Comparison of ENCODE assay signal across 16 cellular contexts in genomic region chr3:197874064-197874463, GRCh38.
DNase-seq lines count a peak whose midpoint lies in the region; ATAC-seq and TF ChIP-seq lines count a peak whose summit lies in the region.
"Had no signal": no experiment of that assay in that cellular context is flagged by ENCODE, and none has a peak within 500 bp of the region (broad histone marks: within the 10 kb centered on the region; RNA-seq: fewer than 3 reads in every experiment).

No MANE protein-coding gene starts in this region.

- H3K79me2 ChIP-seq in PC-3 (ENCODE audit: low read length), result no peaks in the 10 kb centered on the region

- no peak overlapping the region for H2AFZ ChIP-seq in PC-3 (ENCODE audit: low read length)
- H2AFZ ChIP-seq: GM23338 had no signal

- ATAC-seq in PC-3, result peak; percentile 66
- no peak for ATAC-seq in stimulated activated naive B cell treated with anti-CD40 and anti-IgM and Interleukin-4, amounts not matched to agents 10 μg/mL and 1 μg/mL and 100 μg/mL, for 72 hours (replicated peaks)
- ATAC-seq: CD8-positive, alpha-beta T cell; GM23338 had no signal

- no peaks in the 10 kb centered on the region for H3K9me3 ChIP-seq in PC-3 (ENCODE audit: low read length)
- H3K9me3 ChIP-seq in endodermal cell (ENCODE audit: control insufficient read depth, low read length), result peaks cover 30% of the 10 kb centered on the region

- H3K4me1 ChIP-seq in PC-3 (ENCODE audit: insufficient read depth, low read length) (no peaks in the 10 kb centered on the region), endodermal cell (ENCODE audit: control insufficient read depth, insufficient read depth, low read length) (no peaks in the 10 kb centered on the region)

- no peaks in the 10 kb centered on the region for H3F3A ChIP-seq in PC-3 (ENCODE audit: low read length, unreplicated experiment)

- H3K36me3 ChIP-seq in PC-3 (ENCODE audit: low read depth, low read length) (peaks cover 5% of the 10 kb centered on the region; the same call in 1 of the 2 replicates), endodermal cell (ENCODE audit: control insufficient read depth, insufficient read depth, low read length) (peaks cover 76% of the 10 kb centered on the region)

- H3K4me3 Mint-ChIP-seq in activated T-cell treated with anti-CD3 and anti-CD28 coated beads, Interleukin-2, amount 50 U/mL, for 24 hours, result no peak overlapping the region
- H3K4me3 Mint-ChIP-seq in stimulated activated naive B cell treated with anti-CD40 and anti-IgM and Interleukin-4, amounts not matched to agents 10 μg/mL and 1 μg/mL and 100 μg/mL, for 72 hours, result no peak overlapping the region
- H3K4me3 Mint-ChIP-seq in glutamatergic neuron (ENCODE audit: unreplicated experiment) (no peak overlapping the region), endodermal cell (no peak overlapping the region)
- H3K4me3 Mint-ChIP-seq: CD14-positive monocyte; CD8-positive, alpha-beta T cell; GM23338; H9; HFFc6 had no signal

- H3K4me1 Mint-ChIP-seq in activated T-cell treated with anti-CD3 and anti-CD28 coated beads, Interleukin-2, amount 50 U/mL, for 24 hours (ENCODE audit: low read depth), result peaks cover 14% of the 10 kb centered on the region
- peaks cover 5 to 13% of the 10 kb centered on the region in 2 donors for H3K4me1 Mint-ChIP-seq in stimulated activated naive B cell treated with anti-CD40 and anti-IgM and Interleukin-4, amounts not matched to agents 10 μg/mL and 1 μg/mL and 100 μg/mL, for 72 hours
- H3K4me1 Mint-ChIP-seq in glutamatergic neuron (ENCODE audit: low read depth, unreplicated experiment), result no peaks in the 10 kb centered on the region
- H3K4me1 Mint-ChIP-seq in endodermal cell, result no peaks in the 10 kb centered on the region
- H3K4me1 Mint-ChIP-seq: H9 had no signal

- H3K9me3 Mint-ChIP-seq in activated T-cell treated with anti-CD3 and anti-CD28 coated beads, Interleukin-2, amount 50 U/mL, for 24 hours, result no peaks in the 10 kb centered on the region
- H3K9me3 Mint-ChIP-seq in stimulated activated naive B cell treated with anti-CD40 and anti-IgM and Interleukin-4, amounts not matched to agents 10 μg/mL and 1 μg/mL and 100 μg/mL, for 72 hours, result no peaks in the 10 kb centered on the region
- H3K9me3 Mint-ChIP-seq in glutamatergic neuron (ENCODE audit: unreplicated experiment) (peaks cover 4% of the 10 kb centered on the region), endodermal cell (peaks cover 29% of the 10 kb centered on the region)
- H3K9me3 Mint-ChIP-seq: CD14-positive monocyte; CD8-positive, alpha-beta T cell; HFFc6 had no signal

- CTCF ChIA-PET in PC-3 (lab: Charles Lee), result interaction anchor here (0.6 kb wide), 1 partner anchor 31 kb away, joined by 7 read pairs; no protein-coding TSS in a partner anchor

- no peaks in the 10 kb centered on the region for H3K27me3 ChIP-seq in PC-3 (ENCODE audit: low read length)
- no peaks in the 10 kb centered on the region for H3K27me3 ChIP-seq in endodermal cell (ENCODE audit: control insufficient read depth, insufficient read depth, low read length, poor library complexity, severe bottlenecking)

- no peaks in the 10 kb centered on the region for H3K9me2 ChIP-seq in PC-3 (replicated peaks; ENCODE audit: low read length)

- no peaks in the 10 kb centered on the region for H4K20me1 ChIP-seq in PC-3 (ENCODE audit: low read length)

- no TSS peak for BruUV-seq in PC-3 (replicated peaks; lab: Mats Ljungman, UMichigan)

- H3K4me3 ChIP-seq in PC-3 (ENCODE audit: low read length) (no peak overlapping the region), epithelial cell of esophagus (ENCODE audit: low read length) (no peak overlapping the region), endodermal cell (ENCODE audit: low read length) (no peak overlapping the region)
- H3K4me3 ChIP-seq: GM23338 had no signal

- TF ChIP-seq CTCF in PC-3 (conservative IDR thresholded peaks at IDR 0.05; ENCODE audit: low read depth, low read length), result no peak
- TF ChIP-seq CTCF in epithelial cell of esophagus (IDR thresholded peaks at IDR 0.05; ENCODE audit: insufficient read depth, low read depth, low read length, missing control alignments), result no peak
- no peak for TF ChIP-seq CTCF in glutamatergic neuron (IDR thresholded peaks at IDR 0.05; ENCODE audit: partially characterized antibody, unreplicated experiment)
- no peak for TF ChIP-seq CTCF in endodermal cell (conservative IDR thresholded peaks at IDR 0.05)

- peaks cover 77% of the 10 kb centered on the region for H3K36me3 Mint-ChIP-seq in activated T-cell treated with anti-CD3 and anti-CD28 coated beads, Interleukin-2, amount 50 U/mL, for 24 hours (ENCODE audit: low read depth)
- peaks cover 26 to 45% of the 10 kb centered on the region in 2 donors for H3K36me3 Mint-ChIP-seq in stimulated activated naive B cell treated with anti-CD40 and anti-IgM and Interleukin-4, amounts not matched to agents 10 μg/mL and 1 μg/mL and 100 μg/mL, for 72 hours
- H3K36me3 Mint-ChIP-seq in glutamatergic neuron (ENCODE audit: unreplicated experiment) (peaks cover 7% of the 10 kb centered on the region), endodermal cell (ENCODE audit: low read depth) (peaks cover 77% of the 10 kb centered on the region)

- POLR2A ChIA-PET in PC-3 (lab: Charles Lee; ENCODE audit: unreplicated experiment), result no interaction called here

- H3K27ac ChIP-seq in PC-3 (ENCODE audit: low read length) (no peak overlapping the region), endodermal cell (ENCODE audit: low read depth, low read length) (no peak overlapping the region)
- H3K27ac ChIP-seq: 22Rv1 had no signal

- peak overlapping the region; percentile 55 for H3K27ac Mint-ChIP-seq in activated T-cell treated with anti-CD3 and anti-CD28 coated beads, Interleukin-2, amount 50 U/mL, for 24 hours
- peak overlapping the region; percentile 62 for H3K27ac Mint-ChIP-seq in stimulated activated naive B cell treated with anti-CD40 and anti-IgM and Interleukin-4, amounts not matched to agents 10 μg/mL and 1 μg/mL and 100 μg/mL, for 72 hours
- H3K27ac Mint-ChIP-seq in glutamatergic neuron (ENCODE audit: unreplicated experiment), result no peak overlapping the region
- no peak overlapping the region for H3K27ac Mint-ChIP-seq in endodermal cell
- H3K27ac Mint-ChIP-seq: CD8-positive, alpha-beta T cell; GM23338; H9; HFFc6 had no signal

- H3K27me3 Mint-ChIP-seq in activated T-cell treated with anti-CD3 and anti-CD28 coated beads, Interleukin-2, amount 50 U/mL, for 24 hours, result no peaks in the 10 kb centered on the region
- no peaks in the 10 kb centered on the region for H3K27me3 Mint-ChIP-seq in stimulated activated naive B cell treated with anti-CD40 and anti-IgM and Interleukin-4, amounts not matched to agents 10 μg/mL and 1 μg/mL and 100 μg/mL, for 72 hours
- H3K27me3 Mint-ChIP-seq in glutamatergic neuron (ENCODE audit: unreplicated experiment) (peaks cover 2% of the 10 kb centered on the region), endodermal cell (ENCODE audit: insufficient read depth) (peaks cover 1% of the 10 kb centered on the region)

- 97 to 100% methylated on average over 4 to 5 of the region's 5 CpGs for WGBS in endodermal cell (ENCODE audit: insufficient coverage in 1 of 2, insufficient read length in 1 of 2), 2 experiments

- no peak overlapping the region for H3K4me2 ChIP-seq in PC-3 (ENCODE audit: low read length)
- H3K4me2 ChIP-seq: GM23338 had no signal

- H3K9ac ChIP-seq in PC-3 (ENCODE audit: low read length) (no peak overlapping the region), endodermal cell (ENCODE audit: extremely low read depth, low read length, poor library complexity, severe bottlenecking) (no peak overlapping the region)

- no peak for DNase-seq in activated T-cell treated with anti-CD3 and anti-CD28 coated beads, Interleukin-2, amount 50 U/mL, for 24 hours
- DNase-seq in activated T-cell treated with anti-CD3 and anti-CD28 coated beads, Interleukin-2, amount 50 U/mL, for 1 hour, result no peak
- DNase-seq in PC-3 (peak; percentile 6), epithelial cell of esophagus (ENCODE audit: low read depth) (peak; percentile 57), glutamatergic neuron (no peak), endodermal cell (no peak)
- DNase-seq in stimulated activated naive B cell treated with anti-CD40 and anti-IgM and Interleukin-4, amounts not matched to agents 10 μg/mL and 1 μg/mL and 100 μg/mL, for 72 hours, result no peak
- no peak for DNase-seq in activated effector memory CD4-positive, alpha-beta T cell treated with Interleukin-2 at 50 U/mL for 16 hours
- DNase-seq: CD8-positive, alpha-beta T cell; COR-L47; DND-41; H9; HFFc6 had no signal

- intact Hi-C loops in PC-3 (cut with micrococcal nuclease), result no loop called here

Comparison
In these comparisons a context has a peak if more than half of its experiments do, and no peak if none do; other contexts are left out.
1. DNase-seq: peak in PC-3 (single experiment) and epithelial cell of esophagus (single experiment); none in activated T-cell treated with anti-CD3 and anti-CD28 coated beads, Interleukin-2, amount 50 U/mL, for 24 hours (single experiment), activated T-cell treated with anti-CD3 and anti-CD28 coated beads, Interleukin-2, amount 50 U/mL, for 1 hour (single experiment), stimulated activated naive B cell treated with anti-CD40 and anti-IgM and Interleukin-4, amounts not matched to agents 10 μg/mL and 1 μg/mL and 100 μg/mL, for 72 hours (single experiment), activated effector memory CD4-positive, alpha-beta T cell treated with Interleukin-2 at 50 U/mL for 16 hours (single experiment), glutamatergic neuron (single experiment) and endodermal cell (single experiment).
2. H3K27ac Mint-ChIP-seq: peak in activated T-cell treated with anti-CD3 and anti-CD28 coated beads, Interleukin-2, amount 50 U/mL, for 24 hours (single experiment) and stimulated activated naive B cell treated with anti-CD40 and anti-IgM and Interleukin-4, amounts not matched to agents 10 μg/mL and 1 μg/mL and 100 μg/mL, for 72 hours (single experiment); none in glutamatergic neuron (single experiment) and endodermal cell (single experiment).